In the genomic region with DNA sequence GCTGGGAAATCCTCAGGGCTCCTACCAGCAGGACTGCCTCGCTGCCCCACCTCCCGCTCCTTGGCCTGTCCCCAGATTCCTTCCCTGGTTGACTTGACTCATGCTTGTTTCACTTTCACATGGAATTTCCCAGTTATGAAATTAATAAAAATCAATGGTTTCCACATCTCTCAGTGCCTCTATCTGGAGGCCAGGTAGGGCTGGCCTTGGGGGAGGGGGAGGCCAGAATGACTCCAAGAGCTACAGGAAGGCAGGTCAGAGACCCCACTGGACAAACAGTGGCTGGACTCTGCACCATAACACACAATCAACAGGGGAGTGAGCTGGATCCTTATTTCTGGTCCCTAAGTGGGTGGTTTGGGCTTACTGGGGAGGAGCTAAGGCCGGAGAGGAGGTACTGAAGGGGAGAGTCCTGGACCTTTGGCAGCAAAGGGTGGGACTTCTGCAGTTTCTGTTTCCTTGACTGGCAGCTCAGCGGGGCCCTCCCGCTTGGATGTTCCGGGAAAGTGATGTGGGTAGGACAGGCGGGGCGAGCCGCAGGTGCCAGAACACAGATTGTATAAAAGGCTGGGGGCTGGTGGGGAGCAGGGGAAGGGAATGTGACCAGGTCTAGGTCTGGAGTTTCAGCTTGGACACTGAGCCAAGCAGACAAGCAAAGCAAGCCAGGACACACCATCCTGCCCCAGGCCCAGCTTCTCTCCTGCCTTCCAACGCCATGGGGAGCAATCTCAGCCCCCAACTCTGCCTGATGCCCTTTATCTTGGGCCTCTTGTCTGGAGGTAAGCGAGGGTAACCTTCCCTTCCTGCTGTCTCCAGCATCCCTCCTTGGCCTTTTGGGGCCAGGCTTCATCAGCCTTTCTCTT, we compare ENCODE assay signal across 9 cellular contexts. TPM values are rescaled to one million over a fixed set of nuclear protein-coding genes. Genes with fewer than 3 reads are reported as not detected.
DNase-seq lines count a peak whose midpoint lies in the region; TF ChIP-seq lines count a peak whose summit lies in the region.
"Had no signal": no experiment of that assay in that cellular context is flagged by ENCODE, and none has a peak within 500 bp of the region (broad histone marks: within the 10 kb centered on the region; RNA-seq: fewer than 3 reads in every experiment).

A gene (plus strand): TSS at position 589 of the 863 bp plus-strand sequence. CDS start 127 bp downstream, at position 716.

- no peak within 1 kb of the TSS for H3K4me3 ChIP-seq in BLaER1 treated with 17β-estradiol and CSF1 and Interleukin-3, amounts not matched to agents 10 nM and 100 nM
- H3K4me3 ChIP-seq in fibroblast of lung (replicated peaks in 1 of 4; ENCODE audit: control extremely low read depth in 1 of 4, insufficient read depth in 1 of 4, low read depth in 3 of 4, low read length in 4 of 4), result peak within 1 kb of the TSS; percentile 7 to 50 (median 32)
- peak within 1 kb of the TSS; percentile 43 for H3K4me3 ChIP-seq in parathyroid adenoma (ENCODE audit: low read depth, low read length)
- H3K4me3 ChIP-seq in BE2C (ENCODE audit: low read depth, low read length), result no peak within 1 kb of the TSS
- H3K4me3 ChIP-seq in WERI-Rb-1 (ENCODE audit: low read depth, low read length), result no peak within 1 kb of the TSS

- H4K20me1 ChIP-seq in BLaER1 treated with 17β-estradiol and CSF1 and Interleukin-3, amounts not matched to agents 10 nM and 100 nM, result no peaks in the 10 kb centered on the region
- H4K20me1 ChIP-seq in fibroblast of lung (ENCODE audit: control insufficient read depth, extremely low read depth, insufficient read depth, low read length), result no peaks in the 10 kb centered on the region

- peak within 1 kb of the TSS in 2 of 11 experiments; percentile 6 to 37; a peak in 3 of 22 replicates for H3K27ac ChIP-seq in BLaER1 treated with 17β-estradiol and CSF1 and Interleukin-3, amounts not matched to agents 10 nM and 100 nM
- H3K27ac ChIP-seq in fibroblast of lung (ENCODE audit: insufficient read depth, low read length) (peak within 1 kb of the TSS; percentile 80), parathyroid adenoma (peak within 1 kb of the TSS; percentile 94), WERI-Rb-1 (no peak within 1 kb of the TSS)

- peaks cover 0 to 11% (median 8%) of the 10 kb centered on the region in 11 experiments; a peak in 16 of 22 replicates for H3K36me3 ChIP-seq in BLaER1 treated with 17β-estradiol and CSF1 and Interleukin-3, amounts not matched to agents 10 nM and 100 nM
- H3K36me3 ChIP-seq in fibroblast of lung (ENCODE audit: control insufficient read depth, insufficient read depth, low read length) (peaks cover 2% of the 10 kb centered on the region), parathyroid adenoma (ENCODE audit: control insufficient read depth, insufficient read depth, low read length) (no peaks in the 10 kb centered on the region), BE2C (no peaks in the 10 kb centered on the region), WERI-Rb-1 (peaks cover under 1% of the 10 kb centered on the region)

- TF ChIP-seq CTCF in fibroblast of lung (conservative IDR thresholded peaks at IDR 0.05 in 1 of 2, IDR thresholded peaks at IDR 0.05 in 1 of 2; ENCODE audit: low read depth in 1 of 2, low read length in 2 of 2) (no peak), parathyroid adenoma (IDR thresholded peaks at IDR 0.05) (no peak), BE2C (IDR thresholded peaks at IDR 0.05; ENCODE audit: low read depth, low read length) (no peak), WERI-Rb-1 (IDR thresholded peaks at IDR 0.05; ENCODE audit: low read depth, low read length) (no peak)

- DNase-seq in RPMI8226 (peak; percentile 15), fibroblast of lung (ENCODE audit: low read depth in 2 of 2) (peak; percentile 80 to 85), BE2C (no peak), KG1 (lab: John Stamatoyannopoulos, UW) (no peak), WERI-Rb-1 (no peak), anterior cingulate cortex (lab: John Stamatoyannopoulos, UW) (no peak)
- DNase-seq: T-helper 1 cell had no signal

- H3K4me1 ChIP-seq in BLaER1 treated with 17β-estradiol and CSF1 and Interleukin-3, amounts not matched to agents 10 nM and 100 nM, result peaks cover 1 to 31% (median 14%) of the 10 kb centered on the region in 10 experiments; a peak in 19 of 20 replicates
- H3K4me1 ChIP-seq in fibroblast of lung (ENCODE audit: control insufficient read depth, extremely low read depth, insufficient read depth, low read length), result peaks cover 12% of the 10 kb centered on the region
- peaks cover 43% of the 10 kb centered on the region for H3K4me1 ChIP-seq in parathyroid adenoma
- H3K4me1 ChIP-seq in BE2C, result no peaks in the 10 kb centered on the region; the same call in 1 of the 2 replicates

- H3K4me2 ChIP-seq in BLaER1 treated with 17β-estradiol and CSF1 and Interleukin-3, amounts not matched to agents 10 nM and 100 nM, result peak within 1 kb of the TSS in 7 of 11 experiments; percentile 0 to 82 (median 56); a peak in 11 of 22 replicates
- peak within 1 kb of the TSS; percentile 100 for H3K4me2 ChIP-seq in fibroblast of lung (ENCODE audit: extremely low read depth, insufficient read depth, low read length)
- H3K4me2 ChIP-seq in parathyroid adenoma (ENCODE audit: low read length), result peak within 1 kb of the TSS; percentile 75

- H3K79me2 ChIP-seq in fibroblast of lung (ENCODE audit: control insufficient read depth, insufficient read depth, low read length) (no peaks in the 10 kb centered on the region), parathyroid adenoma (peaks cover 6% of the 10 kb centered on the region)

- H3K9me3 ChIP-seq in BLaER1 treated with 17β-estradiol and CSF1 and Interleukin-3, amounts not matched to agents 10 nM and 100 nM (replicated peaks in 1 of 11), result no peaks in the 10 kb centered on the region
- H3K9me3 ChIP-seq in fibroblast of lung (ENCODE audit: control insufficient read depth, insufficient read depth, low read depth, low read length) (no peaks in the 10 kb centered on the region), parathyroid adenoma (ENCODE audit: control insufficient read depth, low read length) (no peaks in the 10 kb centered on the region), BE2C (no peaks in the 10 kb centered on the region), WERI-Rb-1 (ENCODE audit: severe bottlenecking) (no peaks in the 10 kb centered on the region)

- no peaks in the 10 kb centered on the region for H3K27me3 ChIP-seq in BLaER1 treated with 17β-estradiol and CSF1 and Interleukin-3, amounts not matched to agents 10 nM and 100 nM
- H3K27me3 ChIP-seq in fibroblast of lung (ENCODE audit: control insufficient read depth, insufficient read depth, low read length), result peaks cover 4% of the 10 kb centered on the region
- H3K27me3 ChIP-seq in parathyroid adenoma (ENCODE audit: control insufficient read depth, insufficient read depth, low read length), result no peaks in the 10 kb centered on the region
- peaks cover 8% of the 10 kb centered on the region; the same call in 1 of the 2 replicates for H3K27me3 ChIP-seq in BE2C
- H3K27me3 ChIP-seq in WERI-Rb-1 (ENCODE audit: insufficient read depth, low read depth, severe bottlenecking), result no peaks in the 10 kb centered on the region

- H2AFZ ChIP-seq in fibroblast of lung (ENCODE audit: low read length) (peak within 1 kb of the TSS; percentile 82), parathyroid adenoma (peak within 1 kb of the TSS; percentile 62)

- peak within 1 kb of the TSS in 1 of 11 experiments; percentile 12; a peak in 1 of 22 replicates for H3K9ac ChIP-seq in BLaER1 treated with 17β-estradiol and CSF1 and Interleukin-3, amounts not matched to agents 10 nM and 100 nM
- H3K9ac ChIP-seq in fibroblast of lung (ENCODE audit: insufficient read depth, low read length) (peak within 1 kb of the TSS; percentile 3), parathyroid adenoma (peak within 1 kb of the TSS; percentile 2)

RNA-seq across cellular contexts. Expression of the gene that starts here (rescaled TPM):
- total RNA-seq in fibroblast of lung, result 62.9 and 87.1 TPM in 2 replicates
- 21.7 and 22.9 TPM in 2 replicates for polyA plus RNA-seq in fibroblast of lung
- polyA plus RNA-seq in fibroblast of lung (2012), result 15.2 and 15.6 TPM in 2 replicates
- 21.0 and 30.6 TPM in 2 replicates for polyA minus RNA-seq in fibroblast of lung (ENCODE audit: low replicate concordance)
- polyA plus RNA-seq in BE2C (2012; ENCODE audit: insufficient read depth, insufficient read length, low read depth), result 0.71 TPM

Comparison
In these comparisons a context has a peak if more than half of its experiments do, and no peak if none do; other contexts are left out.
1. H3K4me3 ChIP-seq: peak in fibroblast of lung (4 of 4) and parathyroid adenoma (single experiment); none in BLaER1 treated with 17β-estradiol and CSF1 and Interleukin-3, amounts not matched to agents 10 nM and 100 nM (0 of 10), BE2C (single experiment) and WERI-Rb-1 (single experiment).
2. DNase-seq: peak in RPMI8226 (single experiment) and fibroblast of lung (2 of 2); none in BE2C (single experiment), KG1 (single experiment), WERI-Rb-1 (single experiment) and anterior cingulate cortex (0 of 58).
3. Peak in every context shown above with its lines, with median percentiles within 50 percentile points of each other: H3K4me2 ChIP-seq.